8 cellular contexts compared by ENCODE assay signal in genomic region chr1:210448293-210448892, GRCh38.
A peak's percentile ranks its signal among the peaks of the same experiment; 100 is the strongest.
DNase-seq lines count a peak whose midpoint lies in the region; ATAC-seq, FAIRE-seq and TF ChIP-seq lines count a peak whose summit lies in the region.

No MANE protein-coding gene starts in this region.

- H3K36me3 ChIP-seq in HEK293 (ENCODE audit: control insufficient read depth in 2 of 2, insufficient read depth in 1 of 2, low read length in 2 of 2) (no peaks in the 10 kb centered on the region), GM12878 (ENCODE audit: control insufficient read depth in 2 of 2, insufficient read depth in 2 of 2, low read length in 1 of 2) (no peaks in the 10 kb centered on the region), kidney (ENCODE audit: control insufficient read depth in 1 of 2, insufficient read depth in 2 of 2, low read length in 2 of 2) (no peaks in the 10 kb centered on the region), uterus (no peaks in the 10 kb centered on the region)

- BruUV-seq in GM12878 (replicated peaks; lab: Mats Ljungman, UMichigan), result no TSS peak

- RAD21 ChIA-PET in GM12878 (lab: Charles Lee; ENCODE audit: unreplicated experiment), result interaction anchor here (0.8 to 3.8 kb wide), 11 partner anchors 8 to 687 kb away, joined by 3 to 17 read pairs (median 5); partner anchors contain the start of gene KCNH1

- FAIRE-seq in GM12878 (lab: Jason Lieb, UNC) (peak; percentile 13), kidney (lab: Jason Lieb, UNC) (no peak)

- peak; percentile 73 for TF ChIP-seq CTCF in HEK293 (tag by site-specific recombination; IDR thresholded peaks at IDR 0.05)
- TF ChIP-seq CTCF in GM12878 (IDR thresholded peaks at IDR 0.05 in 2 of 3, conservative IDR thresholded peaks at IDR 0.05 in 1 of 3; ENCODE audit: control insufficient read depth in 2 of 3, extremely low read depth in 1 of 3, insufficient read depth in 1 of 3, low read depth in 3 of 3, low read length in 3 of 3), result peak; percentile 49 to 59 (median 54)
- peak; percentile 53 for TF ChIP-seq CTCF in kidney (IDR thresholded peaks at IDR 0.05; ENCODE audit: borderline replicate concordance, extremely low read depth, insufficient read depth)
- peak; percentile 33 to 53 (median 40) for TF ChIP-seq CTCF in uterus (IDR thresholded peaks at IDR 0.05)

- H3K9me3 ChIP-seq in HEK293 (ENCODE audit: control insufficient read depth, insufficient read depth, low read depth, low read length) (no peaks in the 10 kb centered on the region), GM12878 (replicated peaks; ENCODE audit: control insufficient read depth, insufficient read depth, low read length) (no peaks in the 10 kb centered on the region), kidney (ENCODE audit: control insufficient read depth in 1 of 2, low read length in 2 of 2) (no peaks in the 10 kb centered on the region), uterus (no peaks in the 10 kb centered on the region)

- CTCF ChIA-PET in HEK293 (lab: Yijun Ruan, JAX), result interaction anchor here (0.6 to 9.1 kb wide), 28 partner anchors 9 to 1636 kb away, joined by 3 to 136 read pairs (median 4); partner anchors contain the start of gene KCNH1
- CTCF ChIA-PET in GM12878 (lab: Yijun Ruan, JAX), result interaction anchor here (0.6 to 6.9 kb wide), 32 partner anchors 8 to 1211 kb away, joined by 3 to 53 read pairs (median 4); partner anchors contain the start of gene KCNH1

- peak; percentile 60 for TF ChIP-seq RAD21 in GM12878 (IDR thresholded peaks at IDR 0.05; ENCODE audit: insufficient read depth, low read depth, low read length)

- H3K4me3 ChIP-seq in HEK293 (ENCODE audit: low read depth, low read length) (no peak overlapping the region), GM12878 (no peak overlapping the region), kidney (ENCODE audit: low read length in 2 of 2) (no peak overlapping the region), uterus (no peak overlapping the region)

- 31% methylated on average over 4 of the region's 4 CpGs for WGBS in GM12878 (ENCODE audit: insufficient coverage, insufficient replicate concordance, low lambda C conversion rate, missing lambda C conversion rate)

- POLR2A ChIA-PET in HEK293 (lab: Yijun Ruan, JAX) (interaction anchor here (0.6 kb wide), 1 partner anchor 687 kb away, joined by 3 read pairs; no protein-coding TSS in a partner anchor), GM12878 (lab: Charles Lee) (interaction anchor here (0.6 kb wide), 2 partner anchors 79 to 686 kb away, joined by 3 to 5 read pairs; partner anchors contain the start of gene KCNH1)

- in situ Hi-C loops in GM12878 (cut with MboI), result no loop called here

- intact Hi-C loops in GM12878 (cut with micrococcal nuclease; ENCODE audit: unreplicated experiment), result loop anchor here (1.0 to 2.0 kb wide), 4 partner anchors 42 to 686 kb away; partner anchors contain the start of gene KCNH1
- intact Hi-C loops in kidney (cut with DNase I), result no loop called here
- intact Hi-C loops in uterus (cut with DNase I; ENCODE audit: low total_unique reads), result no loop called here

- no peak overlapping the region for H3K4me2 ChIP-seq in GM12878 (ENCODE audit: control insufficient read depth, insufficient read depth)

- no peak for TF ChIP-seq POLR2A in GM12878 (IDR thresholded peaks at IDR 0.05; ENCODE audit: low read depth, low read length)
- TF ChIP-seq POLR2A in uterus (IDR thresholded peaks at IDR 0.05), result no peak

- H3K79me2 ChIP-seq in GM12878 (ENCODE audit: control insufficient read depth, insufficient read depth, low read length), result no peaks in the 10 kb centered on the region

- SMC1A ChIA-PET in GM12878 (lab: Charles Lee; ENCODE audit: uncharacterized antibody, unreplicated experiment), result interaction anchor here (0.6 to 4.1 kb wide), 18 partner anchors 10 to 510 kb away, joined by 3 to 42 read pairs (median 3); no protein-coding TSS in a partner anchor

- no peak overlapping the region for H3K9ac ChIP-seq in GM12878 (ENCODE audit: control insufficient read depth, insufficient read depth, low read length)
- H3K9ac ChIP-seq in kidney (ENCODE audit: low read length in 2 of 2), result no peak overlapping the region

- H2AFZ ChIP-seq in GM12878 (ENCODE audit: control insufficient read depth, low read depth, low read length), result no peak overlapping the region

- H4K20me1 ChIP-seq in GM12878 (ENCODE audit: control insufficient read depth, insufficient read depth), result no peaks in the 10 kb centered on the region

- H3K27ac ChIP-seq in HEK293 (ENCODE audit: extremely low read depth, low read depth, low read length), result no peak overlapping the region
- H3K27ac ChIP-seq in GM12878 (ENCODE audit: control insufficient read depth, insufficient read depth), result no peak overlapping the region
- no peak overlapping the region for H3K27ac ChIP-seq in kidney (ENCODE audit: low read depth in 2 of 2, low read length in 2 of 2)
- no peak overlapping the region for H3K27ac ChIP-seq in uterus

- H3K4me1 ChIP-seq in HEK293 (ENCODE audit: control insufficient read depth, insufficient read depth, low read length) (peaks cover 5% of the 10 kb centered on the region), GM12878 (ENCODE audit: control insufficient read depth, insufficient read depth, low read length) (no peaks in the 10 kb centered on the region), kidney (ENCODE audit: control insufficient read depth in 1 of 2, insufficient read depth in 1 of 2, low read depth in 1 of 2, low read length in 2 of 2) (no peaks in the 10 kb centered on the region), uterus (no peaks in the 10 kb centered on the region)

- H3K27me3 ChIP-seq in GM12878 (replicated peaks in 1 of 2; ENCODE audit: control insufficient read depth in 2 of 2, insufficient read depth in 2 of 2, low read length in 1 of 2), result no peaks in the 10 kb centered on the region
- H3K27me3 ChIP-seq in uterus, result no peaks in the 10 kb centered on the region

- TF ChIP-seq EP300 in GM12878 (IDR thresholded peaks at IDR 0.05; ENCODE audit: borderline replicate concordance in 1 of 2, control insufficient read depth in 1 of 2, low read depth in 2 of 2, low read length in 2 of 2), result no peak

- ATAC-seq in GM12878 (peak; percentile 81), GM18867 (IDR thresholded peaks at IDR 0.05; ENCODE audit: unreplicated experiment) (no peak)

- DNase-seq in DMS 273 (lab: John Stamatoyannopoulos, UW; ENCODE audit: unreplicated experiment) (peak; percentile 85), NCI-H524 treated with DMSO at 0.1 percent for 48 hours (lab: John Stamatoyannopoulos, UW) (peak; percentile 29), GM12878 (ENCODE audit: low read depth, low spot score) (no peak), kidney (no peak), uterus (no peak), cortex of kidney (lab: John Stamatoyannopoulos, UW) (no peak)

TF ChIP-seq in HEK293, 187 proteins besides CTCF, POLR2A, EP300 and RAD21:
- TF ChIP-seq ZNF654 (tag by site-specific recombination; IDR thresholded peaks at IDR 0.05; ENCODE audit: low read depth) (peak; percentile 92), ZBTB26 (tag by site-specific recombination; optimal IDR thresholded peaks at IDR 0.05) (no peak), ZNF335 (tag by site-specific recombination; conservative IDR thresholded peaks at IDR 0.05) (peak; percentile 70; the same call in 1 of the 2 replicates)

TF ChIP-seq in GM12878, 131 proteins besides CTCF, POLR2A, EP300 and RAD21:
- no peak for TF ChIP-seq MYC (IDR thresholded peaks at IDR 0.05; ENCODE audit: insufficient read depth, insufficient read length, insufficient replicate concordance, low read length, severe bottlenecking)
- TF ChIP-seq SMC3 (IDR thresholded peaks at IDR 0.05; ENCODE audit: borderline replicate concordance, low read length), result peak; percentile 52; the same call in 1 of the 2 replicates

Comparison
In these comparisons a context has a peak if more than half of its experiments do, and no peak if none do; other contexts are left out.
1. DNase-seq: peak in DMS 273 (single experiment) and NCI-H524 treated with DMSO at 0.1 percent for 48 hours (single experiment); none in GM12878 (single experiment), kidney (single experiment), uterus (0 of 2) and cortex of kidney (single experiment).
2. Peak in every context shown above with its lines, with median percentiles within 50 percentile points of each other: CTCF ChIP-seq.